2 cellular contexts compared by ENCODE assay signal in the genomic region with DNA sequence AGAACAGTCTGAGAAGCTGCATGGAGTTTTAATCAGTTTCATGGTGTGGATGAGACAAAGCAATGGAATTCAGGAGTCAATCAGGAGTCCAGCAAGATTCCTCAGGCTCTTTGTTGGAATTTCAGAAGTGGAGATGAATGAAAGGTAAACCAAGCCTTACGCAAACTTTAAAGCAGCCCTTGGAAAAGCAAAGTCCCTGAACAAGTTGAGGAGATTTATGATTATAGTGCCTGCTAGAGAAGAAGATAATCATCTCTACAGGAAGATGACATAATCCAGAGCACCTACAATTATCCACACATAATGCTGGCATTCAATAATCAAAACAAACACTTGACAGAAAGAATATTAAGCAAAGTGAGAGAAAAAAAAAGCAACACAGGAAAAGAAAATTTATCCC.
TF ChIP-seq lines count a peak whose summit lies in the region.

No MANE protein-coding gene starts in this region.

TF ChIP-seq in endothelial cell of umbilical vein, 7 proteins besides CTCF, POLR2A, EP300 and RAD21:
- TF ChIP-seq GATA2 (IDR thresholded peaks at IDR 0.05; ENCODE audit: insufficient read depth, insufficient read length, low read depth, low read length) (no peak), JUN (IDR thresholded peaks at IDR 0.05; ENCODE audit: borderline replicate concordance, insufficient read depth, insufficient read length, low read depth) (no peak), FOS (IDR thresholded peaks at IDR 0.05; ENCODE audit: borderline replicate concordance, insufficient read depth, low read length) (no peak), MYC (IDR thresholded peaks at IDR 0.05; ENCODE audit: low read depth, low read length) (no peak), POLR2AphosphoS5 (IDR thresholded peaks at IDR 0.05; ENCODE audit: insufficient read depth, low read depth, low read length) (no peak), MAX (IDR thresholded peaks at IDR 0.05; ENCODE audit: insufficient read depth, insufficient read length) (no peak), EZH2 (IDR thresholded peaks at IDR 0.05; ENCODE audit: borderline replicate concordance, low read depth, low read length, severe bottlenecking) (no peak)

TF ChIP-seq in WTC11, 78 proteins besides CTCF, POLR2A, EP300 and RAD21:
- TF ChIP-seq ZNF219 (CRISPR knock-in tag; IDR thresholded peaks at IDR 0.05; ENCODE audit: borderline replicate concordance) (no peak), SP1 (CRISPR knock-in tag; conservative IDR thresholded peaks at IDR 0.05) (no peak), TEAD1 (CRISPR knock-in tag; IDR thresholded peaks at IDR 0.05) (no peak), ZNF396 (CRISPR knock-in tag; IDR thresholded peaks at IDR 0.05; ENCODE audit: borderline replicate concordance) (no peak), ZNF416 (CRISPR knock-in tag; IDR thresholded peaks at IDR 0.05) (no peak), CREM (CRISPR knock-in tag; IDR thresholded peaks at IDR 0.05) (no peak)
- TF ChIP-seq, protein P1, sequence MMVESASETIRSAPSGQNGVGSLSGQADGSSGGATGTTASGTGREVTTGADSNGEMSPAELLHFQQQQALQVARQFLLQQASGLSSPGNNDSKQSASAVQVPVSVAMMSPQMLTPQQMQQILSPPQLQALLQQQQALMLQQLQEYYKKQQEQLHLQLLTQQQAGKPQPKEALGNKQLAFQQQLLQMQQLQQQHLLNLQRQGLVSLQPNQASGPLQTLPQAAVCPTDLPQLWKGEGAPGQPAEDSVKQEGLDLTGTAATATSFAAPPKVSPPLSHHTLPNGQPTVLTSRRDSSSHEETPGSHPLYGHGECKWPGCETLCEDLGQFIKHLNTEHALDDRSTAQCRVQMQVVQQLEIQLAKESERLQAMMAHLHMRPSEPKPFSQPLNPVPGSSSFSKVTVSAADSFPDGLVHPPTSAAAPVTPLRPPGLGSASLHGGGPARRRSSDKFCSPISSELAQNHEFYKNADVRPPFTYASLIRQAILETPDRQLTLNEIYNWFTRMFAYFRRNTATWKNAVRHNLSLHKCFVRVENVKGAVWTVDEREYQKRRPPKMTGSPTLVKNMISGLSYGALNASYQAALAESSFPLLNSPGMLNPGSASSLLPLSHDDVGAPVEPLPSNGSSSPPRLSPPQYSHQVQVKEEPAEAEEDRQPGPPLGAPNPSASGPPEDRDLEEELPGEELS (CRISPR knock-in tag; IDR thresholded peaks at IDR 0.05) = no peak
